ENCODE assay signal across 1 cellular context in the genomic region with DNA sequence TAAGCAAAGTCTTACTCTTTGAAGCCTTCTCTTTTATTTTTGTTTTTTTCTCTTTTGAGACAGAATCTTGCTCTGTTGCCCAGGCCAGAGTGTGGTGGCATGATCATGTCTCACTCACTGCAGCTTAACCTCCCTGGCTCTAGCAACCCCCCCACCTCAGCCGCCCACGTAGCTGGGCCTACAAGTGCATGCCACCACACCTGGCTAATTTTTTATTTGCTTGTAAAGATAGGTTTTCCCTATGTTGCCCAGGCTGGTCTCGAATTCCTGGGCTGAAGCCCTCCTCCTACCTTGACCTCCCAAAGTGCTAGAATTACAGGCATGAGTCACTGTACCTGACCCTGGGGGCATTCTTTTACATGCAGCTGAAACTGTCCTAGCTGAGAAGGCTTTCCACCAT.
A peak's percentile ranks its signal among the peaks of the same experiment; 100 is the strongest.
TF ChIP-seq lines count a peak whose summit lies in the region.

No MANE protein-coding gene starts in this region.

TF ChIP-seq in K562, 482 proteins besides CTCF, POLR2A, EP300 and RAD21:
- 0 out of 2 replicates have a peak, but pooled peaks have one; percentile 23 for TF ChIP-seq EGR1 (conservative IDR thresholded peaks at IDR 0.05)
- TF ChIP-seq KAT2B (IDR thresholded peaks at IDR 0.05; ENCODE audit: low read depth, low read length), result no peak
- TF ChIP-seq ZNF717 (CRISPR knock-in tag; IDR thresholded peaks at IDR 0.05), result no peak
- TF ChIP-seq, protein P1, sequence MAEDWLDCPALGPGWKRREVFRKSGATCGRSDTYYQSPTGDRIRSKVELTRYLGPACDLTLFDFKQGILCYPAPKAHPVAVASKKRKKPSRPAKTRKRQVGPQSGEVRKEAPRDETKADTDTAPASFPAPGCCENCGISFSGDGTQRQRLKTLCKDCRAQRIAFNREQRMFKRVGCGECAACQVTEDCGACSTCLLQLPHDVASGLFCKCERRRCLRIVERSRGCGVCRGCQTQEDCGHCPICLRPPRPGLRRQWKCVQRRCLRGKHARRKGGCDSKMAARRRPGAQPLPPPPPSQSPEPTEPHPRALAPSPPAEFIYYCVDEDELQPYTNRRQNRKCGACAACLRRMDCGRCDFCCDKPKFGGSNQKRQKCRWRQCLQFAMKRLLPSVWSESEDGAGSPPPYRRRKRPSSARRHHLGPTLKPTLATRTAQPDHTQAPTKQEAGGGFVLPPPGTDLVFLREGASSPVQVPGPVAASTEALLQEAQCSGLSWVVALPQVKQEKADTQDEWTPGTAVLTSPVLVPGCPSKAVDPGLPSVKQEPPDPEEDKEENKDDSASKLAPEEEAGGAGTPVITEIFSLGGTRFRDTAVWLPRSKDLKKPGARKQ (CRISPR knock-in tag; IDR thresholded peaks at IDR 0.05), result no peak
- TF ChIP-seq TCF7 (IDR thresholded peaks at IDR 0.05; ENCODE audit: borderline replicate concordance), result no peak
- no peak for TF ChIP-seq ZNF232 (CRISPR knock-in tag; IDR thresholded peaks at IDR 0.05)
- TF ChIP-seq ZKSCAN8 (CRISPR knock-in tag; IDR thresholded peaks at IDR 0.05), result no peak
TF ChIP-seq in K562: peak in this region for 1.
